2 cellular contexts compared by ENCODE assay signal in the genomic region with DNA sequence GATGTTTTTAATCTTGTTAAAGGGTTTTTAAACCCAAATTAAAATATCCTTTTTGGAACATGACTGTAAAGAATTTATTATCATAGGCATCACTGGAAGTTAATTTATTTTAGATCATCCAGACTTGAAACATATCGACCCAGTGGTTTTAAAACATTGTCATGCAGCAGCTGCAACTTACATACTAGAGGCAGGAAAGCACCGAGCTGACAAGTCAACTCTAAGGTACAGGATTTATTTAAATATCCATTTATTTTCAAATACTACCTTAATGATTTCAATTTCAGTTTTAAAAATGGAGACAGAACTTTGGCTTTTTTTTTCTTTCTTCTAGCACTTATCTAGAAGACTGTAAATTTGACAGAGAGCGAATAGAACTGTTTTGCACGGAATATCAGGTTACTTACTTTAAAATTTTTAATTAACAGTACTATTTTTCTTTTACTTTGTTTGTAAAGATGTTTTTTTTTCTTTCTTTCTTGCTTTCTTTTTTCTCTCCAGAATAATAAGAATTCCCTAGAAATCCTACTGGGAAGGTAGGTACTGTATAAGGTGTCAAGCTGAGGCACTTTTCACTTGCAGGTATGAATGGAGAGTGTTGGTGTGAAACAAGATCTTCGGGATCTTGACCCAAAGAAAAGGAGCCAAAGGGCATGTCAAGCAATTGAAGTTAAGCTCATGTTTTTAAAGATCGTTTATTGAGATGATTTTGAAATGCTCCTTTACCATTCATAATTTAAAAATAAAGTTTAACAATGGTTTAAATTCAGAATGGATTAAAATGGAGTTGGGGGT.
TF ChIP-seq lines count a peak whose summit lies in the region.

No MANE protein-coding gene starts in this region.

TF ChIP-seq in SK-N-SH, 30 proteins besides CTCF, POLR2A, EP300 and RAD21 (continued from another document):
- TF ChIP-seq, protein P1, sequence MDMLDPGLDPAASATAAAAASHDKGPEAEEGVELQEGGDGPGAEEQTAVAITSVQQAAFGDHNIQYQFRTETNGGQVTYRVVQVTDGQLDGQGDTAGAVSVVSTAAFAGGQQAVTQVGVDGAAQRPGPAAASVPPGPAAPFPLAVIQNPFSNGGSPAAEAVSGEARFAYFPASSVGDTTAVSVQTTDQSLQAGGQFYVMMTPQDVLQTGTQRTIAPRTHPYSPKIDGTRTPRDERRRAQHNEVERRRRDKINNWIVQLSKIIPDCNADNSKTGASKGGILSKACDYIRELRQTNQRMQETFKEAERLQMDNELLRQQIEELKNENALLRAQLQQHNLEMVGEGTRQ (IDR thresholded peaks at IDR 0.05; ENCODE audit: borderline replicate concordance, low read depth, low read length) = no peak
- TF ChIP-seq EZH2phosphoT487 (IDR thresholded peaks at IDR 0.05; ENCODE audit: borderline replicate concordance, low read depth) (no peak), RCOR1 (IDR thresholded peaks at IDR 0.05; ENCODE audit: low read length) (no peak), YY1 (IDR thresholded peaks at IDR 0.05; ENCODE audit: low read depth) (no peak)
- TF ChIP-seq, protein P2, sequence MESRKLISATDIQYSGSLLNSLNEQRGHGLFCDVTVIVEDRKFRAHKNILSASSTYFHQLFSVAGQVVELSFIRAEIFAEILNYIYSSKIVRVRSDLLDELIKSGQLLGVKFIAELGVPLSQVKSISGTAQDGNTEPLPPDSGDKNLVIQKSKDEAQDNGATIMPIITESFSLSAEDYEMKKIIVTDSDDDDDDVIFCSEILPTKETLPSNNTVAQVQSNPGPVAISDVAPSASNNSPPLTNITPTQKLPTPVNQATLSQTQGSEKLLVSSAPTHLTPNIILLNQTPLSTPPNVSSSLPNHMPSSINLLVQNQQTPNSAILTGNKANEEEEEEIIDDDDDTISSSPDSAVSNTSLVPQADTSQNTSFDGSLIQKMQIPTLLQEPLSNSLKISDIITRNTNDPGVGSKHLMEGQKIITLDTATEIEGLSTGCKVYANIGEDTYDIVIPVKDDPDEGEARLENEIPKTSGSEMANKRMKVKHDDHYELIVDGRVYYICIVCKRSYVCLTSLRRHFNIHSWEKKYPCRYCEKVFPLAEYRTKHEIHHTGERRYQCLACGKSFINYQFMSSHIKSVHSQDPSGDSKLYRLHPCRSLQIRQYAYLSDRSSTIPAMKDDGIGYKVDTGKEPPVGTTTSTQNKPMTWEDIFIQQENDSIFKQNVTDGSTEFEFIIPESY (IDR thresholded peaks at IDR 0.05; ENCODE audit: borderline replicate concordance, low read depth) = no peak
- TF ChIP-seq, protein P3, sequence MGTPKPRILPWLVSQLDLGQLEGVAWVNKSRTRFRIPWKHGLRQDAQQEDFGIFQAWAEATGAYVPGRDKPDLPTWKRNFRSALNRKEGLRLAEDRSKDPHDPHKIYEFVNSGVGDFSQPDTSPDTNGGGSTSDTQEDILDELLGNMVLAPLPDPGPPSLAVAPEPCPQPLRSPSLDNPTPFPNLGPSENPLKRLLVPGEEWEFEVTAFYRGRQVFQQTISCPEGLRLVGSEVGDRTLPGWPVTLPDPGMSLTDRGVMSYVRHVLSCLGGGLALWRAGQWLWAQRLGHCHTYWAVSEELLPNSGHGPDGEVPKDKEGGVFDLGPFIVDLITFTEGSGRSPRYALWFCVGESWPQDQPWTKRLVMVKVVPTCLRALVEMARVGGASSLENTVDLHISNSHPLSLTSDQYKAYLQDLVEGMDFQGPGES (IDR thresholded peaks at IDR 0.05; ENCODE audit: low read depth, low read length) = no peak
TF ChIP-seq in SK-N-SH: peak in this region for 0.

TF ChIP-seq in SK-N-SH treated with all-trans-retinoic acid at 6 μM for 48 hours, 23 proteins besides CTCF, POLR2A, EP300 and RAD21 (continued from another document):
- TF ChIP-seq, protein P4, sequence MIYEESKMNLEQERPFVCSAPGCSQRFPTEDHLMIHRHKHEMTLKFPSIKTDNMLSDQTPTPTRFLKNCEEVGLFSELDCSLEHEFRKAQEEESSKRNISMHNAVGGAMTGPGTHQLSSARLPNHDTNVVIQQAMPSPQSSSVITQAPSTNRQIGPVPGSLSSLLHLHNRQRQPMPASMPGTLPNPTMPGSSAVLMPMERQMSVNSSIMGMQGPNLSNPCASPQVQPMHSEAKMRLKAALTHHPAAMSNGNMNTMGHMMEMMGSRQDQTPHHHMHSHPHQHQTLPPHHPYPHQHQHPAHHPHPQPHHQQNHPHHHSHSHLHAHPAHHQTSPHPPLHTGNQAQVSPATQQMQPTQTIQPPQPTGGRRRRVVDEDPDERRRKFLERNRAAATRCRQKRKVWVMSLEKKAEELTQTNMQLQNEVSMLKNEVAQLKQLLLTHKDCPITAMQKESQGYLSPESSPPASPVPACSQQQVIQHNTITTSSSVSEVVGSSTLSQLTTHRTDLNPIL (CRISPR knock-in tag; IDR thresholded peaks at IDR 0.05; ENCODE audit: low read depth) = no peak
- no peak for TF ChIP-seq TOX (CRISPR knock-in tag; IDR thresholded peaks at IDR 0.05; ENCODE audit: borderline replicate concordance)
- no peak for TF ChIP-seq ZNF565 (CRISPR knock-in tag; conservative IDR thresholded peaks at IDR 0.05; ENCODE audit: low read depth)
- TF ChIP-seq GLIS3 (CRISPR knock-in tag; IDR thresholded peaks at IDR 0.05) = no peak
- no peak for TF ChIP-seq TCF4 (CRISPR knock-in tag; IDR thresholded peaks at IDR 0.05; ENCODE audit: borderline replicate concordance)
- no peak for TF ChIP-seq SNAI2 (CRISPR knock-in tag; IDR thresholded peaks at IDR 0.05)
- no peak for TF ChIP-seq BACH2 (CRISPR knock-in tag; IDR thresholded peaks at IDR 0.05; ENCODE audit: borderline replicate concordance)
- TF ChIP-seq, protein P5, sequence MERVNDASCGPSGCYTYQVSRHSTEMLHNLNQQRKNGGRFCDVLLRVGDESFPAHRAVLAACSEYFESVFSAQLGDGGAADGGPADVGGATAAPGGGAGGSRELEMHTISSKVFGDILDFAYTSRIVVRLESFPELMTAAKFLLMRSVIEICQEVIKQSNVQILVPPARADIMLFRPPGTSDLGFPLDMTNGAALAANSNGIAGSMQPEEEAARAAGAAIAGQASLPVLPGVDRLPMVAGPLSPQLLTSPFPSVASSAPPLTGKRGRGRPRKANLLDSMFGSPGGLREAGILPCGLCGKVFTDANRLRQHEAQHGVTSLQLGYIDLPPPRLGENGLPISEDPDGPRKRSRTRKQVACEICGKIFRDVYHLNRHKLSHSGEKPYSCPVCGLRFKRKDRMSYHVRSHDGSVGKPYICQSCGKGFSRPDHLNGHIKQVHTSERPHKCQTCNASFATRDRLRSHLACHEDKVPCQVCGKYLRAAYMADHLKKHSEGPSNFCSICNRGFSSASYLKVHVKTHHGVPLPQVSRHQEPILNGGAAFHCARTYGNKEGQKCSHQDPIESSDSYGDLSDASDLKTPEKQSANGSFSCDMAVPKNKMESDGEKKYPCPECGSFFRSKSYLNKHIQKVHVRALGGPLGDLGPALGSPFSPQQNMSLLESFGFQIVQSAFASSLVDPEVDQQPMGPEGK (CRISPR knock-in tag; IDR thresholded peaks at IDR 0.05; ENCODE audit: borderline replicate concordance) = no peak
- TF ChIP-seq PPARA (CRISPR knock-in tag; IDR thresholded peaks at IDR 0.05; ENCODE audit: borderline replicate concordance) = no peak
- no peak for TF ChIP-seq ZFP3 (CRISPR knock-in tag; IDR thresholded peaks at IDR 0.05)
- TF ChIP-seq ARNTL (CRISPR knock-in tag; IDR thresholded peaks at IDR 0.05; ENCODE audit: borderline replicate concordance, low read depth) = no peak
- no peak for TF ChIP-seq ESRRG (CRISPR knock-in tag; IDR thresholded peaks at IDR 0.05)
- no peak for TF ChIP-seq OSR1 (CRISPR knock-in tag; IDR thresholded peaks at IDR 0.05)
- TF ChIP-seq CSDC2 (CRISPR knock-in tag; IDR thresholded peaks at IDR 0.05) = no peak
- no peak for TF ChIP-seq ZNF70 (CRISPR knock-in tag; IDR thresholded peaks at IDR 0.05)
- TF ChIP-seq, protein P6, sequence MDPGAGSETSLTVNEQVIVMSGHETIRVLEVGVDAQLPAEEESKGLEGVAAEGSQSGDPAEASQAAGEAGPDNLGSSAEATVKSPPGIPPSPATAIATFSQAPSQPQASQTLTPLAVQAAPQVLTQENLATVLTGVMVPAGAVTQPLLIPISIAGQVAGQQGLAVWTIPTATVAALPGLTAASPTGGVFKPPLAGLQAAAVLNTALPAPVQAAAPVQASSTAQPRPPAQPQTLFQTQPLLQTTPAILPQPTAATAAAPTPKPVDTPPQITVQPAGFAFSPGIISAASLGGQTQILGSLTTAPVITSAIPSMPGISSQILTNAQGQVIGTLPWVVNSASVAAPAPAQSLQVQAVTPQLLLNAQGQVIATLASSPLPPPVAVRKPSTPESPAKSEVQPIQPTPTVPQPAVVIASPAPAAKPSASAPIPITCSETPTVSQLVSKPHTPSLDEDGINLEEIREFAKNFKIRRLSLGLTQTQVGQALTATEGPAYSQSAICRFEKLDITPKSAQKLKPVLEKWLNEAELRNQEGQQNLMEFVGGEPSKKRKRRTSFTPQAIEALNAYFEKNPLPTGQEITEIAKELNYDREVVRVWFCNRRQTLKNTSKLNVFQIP (CRISPR knock-in tag; IDR thresholded peaks at IDR 0.05; ENCODE audit: borderline replicate concordance, low read depth) = no peak
- no peak for TF ChIP-seq ISL1 (CRISPR knock-in tag; IDR thresholded peaks at IDR 0.05)
- TF ChIP-seq ZNF8 (CRISPR knock-in tag; IDR thresholded peaks at IDR 0.05) = no peak
